ENCODE assay signal across 26 cellular contexts in genomic region chr2:14257801-14258507, GRCh38.
"Had no signal": no experiment of that assay in that cellular context is flagged by ENCODE, and none has a peak within 500 bp of the region (broad histone marks: within the 10 kb centered on the region; RNA-seq: fewer than 3 reads in every experiment).

No MANE protein-coding gene starts in this region.

- H3K4me1 Mint-ChIP-seq: activated naive CD8-positive, alpha-beta T cell treated with anti-CD3 and anti-CD28 coated beads, Interleukin-2, amount 10 ng/mL, durations not matched to agents 7 days and 5 days; brain; stimulated activated effector memory CD8-positive, alpha-beta T cell treated with anti-CD3 and anti-CD28 coated beads, Interleukin-12 subunit alpha, Interleukin-12 subunit beta, amount 100 ng/mL, for 72 hours; T-cell had no signal

- H3K9me3 Mint-ChIP-seq: activated naive CD8-positive, alpha-beta T cell treated with anti-CD3 and anti-CD28 coated beads, Interleukin-2, amount 10 ng/mL, durations not matched to agents 7 days and 5 days had no signal

- H3K36me3 Mint-ChIP-seq: activated naive CD8-positive, alpha-beta T cell treated with anti-CD3 and anti-CD28 coated beads, Interleukin-2, amount 10 ng/mL, durations not matched to agents 7 days and 5 days; brain; natural killer cell treated with Interleukin-12 subunit alpha and Interleukin-12 subunit beta and Interleukin-15 and Interleukin-18, amount 100 ng/mL, for 72 hours; stimulated activated effector memory CD8-positive, alpha-beta T cell treated with anti-CD3 and anti-CD28 coated beads, Interleukin-12 subunit alpha, Interleukin-12 subunit beta, amount 100 ng/mL, for 72 hours; T-cell had no signal

- H3K4me3 Mint-ChIP-seq: activated naive CD8-positive, alpha-beta T cell treated with anti-CD3 and anti-CD28 coated beads, Interleukin-2, amount 10 ng/mL, durations not matched to agents 7 days and 5 days; activated T-cell treated with anti-CD3 and anti-CD28 coated beads, Interleukin-2, amount 50 U/mL, for 4 hours; brain; dendritic cell treated with granulocyte-macrophage colony-stimulating factor and Interleukin-4, amounts not matched to agents 40 ng/mL and 50 ng/mL, for 4 days; natural killer cell treated with Interleukin-12 subunit alpha and Interleukin-12 subunit beta and Interleukin-15 and Interleukin-18, amount 100 ng/mL, for 72 hours; stimulated activated effector memory CD8-positive, alpha-beta T cell treated with anti-CD3 and anti-CD28 coated beads, Interleukin-12 subunit alpha, Interleukin-12 subunit beta, amount 100 ng/mL, for 72 hours; T-cell; T-helper 2 cell treated with Interferon-gamma antibody and Interleukin-4, amounts not matched to agents 5 μg/mL and 100 μg/mL, for 36 hours had no signal

- H3K4me3 ChIP-seq: gastrocnemius medialis, stomach, suprapubic skin, tibial nerve had no signal

- ATAC-seq: activated T-cell treated with anti-CD3 and anti-CD28 coated beads, Interleukin-2, amount 50 U/mL, for 4 hours; gastrocnemius medialis; left ventricle myocardium superior; natural killer cell treated with Interleukin-12 subunit alpha and Interleukin-12 subunit beta and Interleukin-15 and Interleukin-18, amount 100 ng/mL, for 72 hours; stimulated activated effector memory CD8-positive, alpha-beta T cell treated with anti-CD3 and anti-CD28 coated beads, Interleukin-12 subunit alpha, Interleukin-12 subunit beta, amount 100 ng/mL, for 72 hours; T-cell had no signal

- H3K27me3 Mint-ChIP-seq: activated naive CD8-positive, alpha-beta T cell treated with anti-CD3 and anti-CD28 coated beads, Interleukin-2, amount 10 ng/mL, durations not matched to agents 7 days and 5 days; brain; dendritic cell treated with granulocyte-macrophage colony-stimulating factor and Interleukin-4, amounts not matched to agents 40 ng/mL and 50 ng/mL, for 4 days; natural killer cell treated with Interleukin-12 subunit alpha and Interleukin-12 subunit beta and Interleukin-15 and Interleukin-18, amount 100 ng/mL, for 72 hours; progenitor cell of endocrine pancreas; T-cell had no signal

- DNase-seq: activated CD4-positive, alpha-beta T cell treated with anti-CD3 and anti-CD28 coated beads, Interleukin-2, amount 50 U/mL, for 4 hours; activated CD8-positive, alpha-beta memory T cell treated with anti-CD3 and anti-CD28 coated beads for 24 hours; activated CD8-positive, alpha-beta memory T cell treated with anti-CD3 and anti-CD28 coated beads, Interleukin-2, amount 50 U/mL, for 4 hours; activated naive CD4-positive, alpha-beta T cell treated with Interleukin-2 at 50 U/mL for 16 hours; activated naive CD8-positive, alpha-beta T cell treated with anti-CD3 and anti-CD28 coated beads, Interleukin-2, amount 10 ng/mL, durations not matched to agents 7 days and 5 days; activated T-cell treated with anti-CD3 and anti-CD28 coated beads, Interleukin-2, amount 50 U/mL, for 4 hours; amygdala; caudate nucleus; effector CD4-positive, alpha-beta T cell; gastrocnemius medialis; hippocampal formation; left ventricle myocardium superior; midbrain; retina; stimulated activated CD4-positive, alpha-beta T cell treated with anti-CD3 and anti-CD28 coated beads, Interleukin-2, amount 100 ng/mL, for 24 hours; stomach; T-cell had no signal

- H3K27ac Mint-ChIP-seq: activated naive CD8-positive, alpha-beta T cell treated with anti-CD3 and anti-CD28 coated beads, Interleukin-2, amount 10 ng/mL, durations not matched to agents 7 days and 5 days; activated T-helper 2 cell treated with anti-CD3 and anti-CD28 coated beads, Interferon-gamma antibody, Interleukin-2, Interleukin-4, amounts not matched to agents 10 μg/mL and 5 μg/mL and 100 μg/mL, durations not matched to agents 14 hours and 24 hours and 36 hours; brain; dendritic cell treated with granulocyte-macrophage colony-stimulating factor and Interleukin-4, amounts not matched to agents 40 ng/mL and 50 ng/mL, for 4 days; natural killer cell treated with Interleukin-12 subunit alpha and Interleukin-12 subunit beta and Interleukin-15 and Interleukin-18, amount 100 ng/mL, for 72 hours; progenitor cell of endocrine pancreas; stimulated activated effector memory CD8-positive, alpha-beta T cell treated with anti-CD3 and anti-CD28 coated beads, Interleukin-12 subunit alpha, Interleukin-12 subunit beta, amount 100 ng/mL, for 72 hours; T-cell; T-helper 2 cell treated with Interferon-gamma antibody and Interleukin-4, amounts not matched to agents 5 μg/mL and 100 μg/mL, for 36 hours had no signal
